In genomic region chr7:117458977-117459583, GRCh38 we compare ENCODE assay signal across 9 cellular contexts. TPM values are rescaled to one million over a fixed set of nuclear protein-coding genes. Genes with fewer than 3 reads are reported as not detected.
DNase-seq lines count a peak whose midpoint lies in the region; ATAC-seq and TF ChIP-seq lines count a peak whose summit lies in the region.
"Had no signal": no experiment of that assay in that cellular context is flagged by ENCODE, and none has a peak within 500 bp of the region (broad histone marks: within the 10 kb centered on the region; RNA-seq: fewer than 3 reads in every experiment).

No MANE protein-coding gene starts in this region.

- DNase-seq in DMS114 treated with DMSO at 0.1 percent for 48 hours (lab: John Stamatoyannopoulos, UW; ENCODE audit: unreplicated experiment) (peak; percentile 49), PC-9 (no peak), fibroblast of peridontal ligament (ENCODE audit: extremely low read depth) (peak; percentile 58), thoracic aorta (ENCODE audit: low spot score) (no peak), substantia nigra (lab: John Stamatoyannopoulos, UW) (no peak), lower leg skin (ENCODE audit: low spot score in 2 of 2) (no peak), putamen (ENCODE audit: low spot score) (no peak)

- H3K79me2 ChIP-seq in PC-9 (ENCODE audit: low read depth), result no peaks in the 10 kb centered on the region

- intact Hi-C loops in PC-9 (cut with micrococcal nuclease; ENCODE audit: unreplicated experiment) (loop anchor here (1.0 to 5.0 kb wide), 3 partner anchors 62 to 256 kb away; no protein-coding TSS in a partner anchor), lower leg skin (cut with DNase I; ENCODE audit: low total_unique reads) (no loop called here)

- 33% methylated on average over 3 of the region's 3 CpGs for WGBS in lower leg skin, 2 donors

- peak; percentile 57 for ATAC-seq in HG02981 (IDR thresholded peaks at IDR 0.05; ENCODE audit: unreplicated experiment)
- no peak for ATAC-seq in thoracic aorta (ENCODE audit: insufficient number of reproducible peaks, low FRiP score, low read depth)

- H4K20me1 ChIP-seq in PC-9 (ENCODE audit: insufficient read depth), result no peaks in the 10 kb centered on the region

- H3K36me3 ChIP-seq in PC-9 (ENCODE audit: low read depth) (no peaks in the 10 kb centered on the region), thoracic aorta (no peaks in the 10 kb centered on the region)

- BruUV-seq in PC-9 (replicated peaks; lab: Mats Ljungman, UMichigan), result no TSS peak

- H3K9me2 ChIP-seq in PC-9 (ENCODE audit: insufficient read depth), result no peaks in the 10 kb centered on the region; the same call in 1 of the 2 replicates

- H3K4me1 ChIP-seq in PC-9 (replicated peaks; ENCODE audit: insufficient read depth), result no peaks in the 10 kb centered on the region
- H3K4me1 ChIP-seq in thoracic aorta (ENCODE audit: control insufficient read depth in 1 of 2, low read depth in 2 of 2), result no peaks in the 10 kb centered on the region

- TF ChIP-seq POLR2A in lower leg skin (IDR thresholded peaks at IDR 0.05), result no peak

- H3F3A ChIP-seq in PC-9 (ENCODE audit: insufficient read depth, low read depth), result no peaks in the 10 kb centered on the region

- CTCF ChIA-PET in PC-9 (lab: Charles Lee), result interaction anchor here (0.7 to 1.1 kb wide), 4 partner anchors 214 to 695 kb away, joined by 3 to 13 read pairs (median 4); no protein-coding TSS in a partner anchor

- H3K27me3 ChIP-seq in PC-9 (ENCODE audit: insufficient read depth, low read depth) (no peaks in the 10 kb centered on the region), thoracic aorta (replicated peaks; ENCODE audit: insufficient read depth) (no peaks in the 10 kb centered on the region)

- H3K9me3 ChIP-seq in PC-9 (ENCODE audit: insufficient read depth, low read depth) (no peaks in the 10 kb centered on the region), thoracic aorta (no peaks in the 10 kb centered on the region)

- POLR2A ChIA-PET in PC-9 (lab: Charles Lee; ENCODE audit: unreplicated experiment), result interaction anchor here (0.7 kb wide), 1 partner anchor 374 kb away, joined by 4 read pairs; no protein-coding TSS in a partner anchor

- no peak overlapping the region for H3K4me2 ChIP-seq in PC-9

- H3K27ac ChIP-seq in PC-9, result no peak overlapping the region
- H3K27ac ChIP-seq in thoracic aorta, result no peak overlapping the region
- H3K27ac ChIP-seq in substantia nigra (ENCODE audit: low read depth, low read length, poor library complexity, severe bottlenecking), result no peak overlapping the region

- H2AFZ ChIP-seq in PC-9, result no peak overlapping the region

- H3K4me3 ChIP-seq in PC-9 (no peak overlapping the region), thoracic aorta (no peak overlapping the region), lower leg skin (ENCODE audit: low read depth, poor library complexity, severe bottlenecking) (no peak overlapping the region)

- peak; percentile 76 for TF ChIP-seq CTCF in PC-9 (conservative IDR thresholded peaks at IDR 0.05)
- TF ChIP-seq CTCF in thoracic aorta (IDR thresholded peaks at IDR 0.05), result peak; percentile 37
- TF ChIP-seq CTCF in lower leg skin (IDR thresholded peaks at IDR 0.05), result no peak

RNA-seq across cellular contexts. Expression of gene CFTR, which starts 20.7 kb away (rescaled TPM):
- total RNA-seq in PC-9 (2021) (not detected in 2 replicates), thoracic aorta (under 1 TPM in 1 of 2 donors, not detected in 1; 0.68 TPM), lower leg skin (10 to 100 TPM in 1 of 4 donors, 1 to 10 TPM in 2, under 1 TPM in 1; 0.80 to 11.7 (median 5.0) TPM)
- total RNA-seq: mononuclear cell had no signal

RNA-seq across cellular contexts. Expression of gene ASZ1, which starts 31.8 kb away (rescaled TPM):
- total RNA-seq in PC-9 (2021) (not detected in 2 replicates), thoracic aorta (not detected), lower leg skin (not detected)
- total RNA-seq: mononuclear cell had no signal

Comparison
In these comparisons a context has a peak if more than half of its experiments do, and no peak if none do; other contexts are left out.
1. DNase-seq: peak in DMS114 treated with DMSO at 0.1 percent for 48 hours (single experiment) and fibroblast of peridontal ligament (single experiment); none in PC-9 (0 of 2), thoracic aorta (single experiment), substantia nigra (0 of 49), lower leg skin (0 of 2) and putamen (single experiment).
2. CTCF ChIP-seq: peak in PC-9 (single experiment) and thoracic aorta (single experiment); none in lower leg skin (0 of 3).